Comparison of ENCODE assay signal across 2 cellular contexts in the genomic region with DNA sequence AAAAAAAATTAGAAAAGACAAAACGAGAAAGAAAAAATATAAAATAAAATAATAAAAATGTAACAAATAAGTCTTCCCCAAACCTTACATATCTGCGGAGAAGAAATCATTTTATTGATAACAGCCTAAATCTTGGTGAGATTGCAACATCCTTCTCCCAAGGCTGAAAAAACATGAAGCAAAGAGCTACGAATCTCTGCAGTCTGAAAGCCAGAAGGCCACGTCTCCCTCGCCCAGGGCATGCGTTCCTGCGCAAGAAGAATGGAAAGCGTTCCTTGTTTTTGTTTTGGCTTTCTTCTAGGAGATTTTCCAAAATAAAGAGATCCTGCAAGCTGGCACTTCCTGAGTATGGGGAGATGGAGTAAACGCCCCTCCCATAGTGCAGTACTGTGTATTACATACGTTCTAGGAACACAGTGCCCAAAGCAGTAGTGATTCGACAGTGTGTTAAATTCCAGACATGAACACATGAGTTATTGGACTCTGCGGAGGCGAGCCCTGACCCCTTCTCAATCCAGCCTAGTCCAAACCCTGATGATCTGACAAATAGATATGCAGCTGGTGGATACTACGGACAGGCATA.
TF ChIP-seq lines count a peak whose summit lies in the region.

No MANE protein-coding gene starts in this region.

TF ChIP-seq in K562, 482 proteins besides CTCF, POLR2A, EP300 and RAD21:
- TF ChIP-seq ZBTB7A (IDR thresholded peaks at IDR 0.05; ENCODE audit: borderline replicate concordance, control insufficient read depth, low read depth, low read length) = no peak
- no peak for TF ChIP-seq POLR3A (IDR thresholded peaks at IDR 0.05; ENCODE audit: borderline replicate concordance, extremely low read depth, insufficient read depth, insufficient read length)
- peak; percentile 50; the same call in 1 of the 2 replicates for TF ChIP-seq CEBPB (tag; IDR thresholded peaks at IDR 0.05)
- TF ChIP-seq, protein P1, sequence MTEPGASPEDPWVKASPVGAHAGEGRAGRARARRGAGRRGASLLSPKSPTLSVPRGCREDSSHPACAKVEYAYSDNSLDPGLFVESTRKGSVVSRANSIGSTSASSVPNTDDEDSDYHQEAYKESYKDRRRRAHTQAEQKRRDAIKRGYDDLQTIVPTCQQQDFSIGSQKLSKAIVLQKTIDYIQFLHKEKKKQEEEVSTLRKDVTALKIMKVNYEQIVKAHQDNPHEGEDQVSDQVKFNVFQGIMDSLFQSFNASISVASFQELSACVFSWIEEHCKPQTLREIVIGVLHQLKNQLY (CRISPR knock-in tag; conservative IDR thresholded peaks at IDR 0.05) = no peak
- TF ChIP-seq, protein P2, sequence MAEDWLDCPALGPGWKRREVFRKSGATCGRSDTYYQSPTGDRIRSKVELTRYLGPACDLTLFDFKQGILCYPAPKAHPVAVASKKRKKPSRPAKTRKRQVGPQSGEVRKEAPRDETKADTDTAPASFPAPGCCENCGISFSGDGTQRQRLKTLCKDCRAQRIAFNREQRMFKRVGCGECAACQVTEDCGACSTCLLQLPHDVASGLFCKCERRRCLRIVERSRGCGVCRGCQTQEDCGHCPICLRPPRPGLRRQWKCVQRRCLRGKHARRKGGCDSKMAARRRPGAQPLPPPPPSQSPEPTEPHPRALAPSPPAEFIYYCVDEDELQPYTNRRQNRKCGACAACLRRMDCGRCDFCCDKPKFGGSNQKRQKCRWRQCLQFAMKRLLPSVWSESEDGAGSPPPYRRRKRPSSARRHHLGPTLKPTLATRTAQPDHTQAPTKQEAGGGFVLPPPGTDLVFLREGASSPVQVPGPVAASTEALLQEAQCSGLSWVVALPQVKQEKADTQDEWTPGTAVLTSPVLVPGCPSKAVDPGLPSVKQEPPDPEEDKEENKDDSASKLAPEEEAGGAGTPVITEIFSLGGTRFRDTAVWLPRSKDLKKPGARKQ (CRISPR knock-in tag; IDR thresholded peaks at IDR 0.05) = no peak
- no peak for TF ChIP-seq ZNF408 (CRISPR knock-in tag; IDR thresholded peaks at IDR 0.05; ENCODE audit: low read depth)
- TF ChIP-seq, protein P3, sequence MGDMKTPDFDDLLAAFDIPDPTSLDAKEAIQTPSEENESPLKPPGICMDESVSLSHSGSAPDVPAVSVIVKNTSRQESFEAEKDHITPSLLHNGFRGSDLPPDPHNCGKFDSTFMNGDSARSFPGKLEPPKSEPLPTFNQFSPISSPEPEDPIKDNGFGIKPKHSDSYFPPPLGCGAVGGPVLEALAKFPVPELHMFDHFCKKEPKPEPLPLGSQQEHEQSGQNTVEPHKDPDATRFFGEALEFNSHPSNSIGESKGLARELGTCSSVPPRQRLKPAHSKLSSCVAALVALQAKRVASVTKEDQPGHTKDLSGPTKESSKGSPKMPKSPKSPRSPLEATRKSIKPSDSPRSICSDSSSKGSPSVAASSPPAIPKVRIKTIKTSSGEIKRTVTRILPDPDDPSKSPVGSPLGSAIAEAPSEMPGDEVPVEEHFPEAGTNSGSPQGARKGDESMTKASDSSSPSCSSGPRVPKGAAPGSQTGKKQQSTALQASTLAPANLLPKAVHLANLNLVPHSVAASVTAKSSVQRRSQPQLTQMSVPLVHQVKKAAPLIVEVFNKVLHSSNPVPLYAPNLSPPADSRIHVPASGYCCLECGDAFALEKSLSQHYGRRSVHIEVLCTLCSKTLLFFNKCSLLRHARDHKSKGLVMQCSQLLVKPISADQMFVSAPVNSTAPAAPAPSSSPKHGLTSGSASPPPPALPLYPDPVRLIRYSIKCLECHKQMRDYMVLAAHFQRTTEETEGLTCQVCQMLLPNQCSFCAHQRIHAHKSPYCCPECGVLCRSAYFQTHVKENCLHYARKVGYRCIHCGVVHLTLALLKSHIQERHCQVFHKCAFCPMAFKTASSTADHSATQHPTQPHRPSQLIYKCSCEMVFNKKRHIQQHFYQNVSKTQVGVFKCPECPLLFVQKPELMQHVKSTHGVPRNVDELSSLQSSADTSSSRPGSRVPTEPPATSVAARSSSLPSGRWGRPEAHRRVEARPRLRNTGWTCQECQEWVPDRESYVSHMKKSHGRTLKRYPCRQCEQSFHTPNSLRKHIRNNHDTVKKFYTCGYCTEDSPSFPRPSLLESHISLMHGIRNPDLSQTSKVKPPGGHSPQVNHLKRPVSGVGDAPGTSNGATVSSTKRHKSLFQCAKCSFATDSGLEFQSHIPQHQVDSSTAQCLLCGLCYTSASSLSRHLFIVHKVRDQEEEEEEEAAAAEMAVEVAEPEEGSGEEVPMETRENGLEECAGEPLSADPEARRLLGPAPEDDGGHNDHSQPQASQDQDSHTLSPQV (IDR thresholded peaks at IDR 0.05) = no peak

TF ChIP-seq in GM23338, 12 proteins besides CTCF, POLR2A, EP300 and RAD21:
- no peak for TF ChIP-seq NANOG (IDR thresholded peaks at IDR 0.05; ENCODE audit: borderline replicate concordance)
- TF ChIP-seq, protein P4, sequence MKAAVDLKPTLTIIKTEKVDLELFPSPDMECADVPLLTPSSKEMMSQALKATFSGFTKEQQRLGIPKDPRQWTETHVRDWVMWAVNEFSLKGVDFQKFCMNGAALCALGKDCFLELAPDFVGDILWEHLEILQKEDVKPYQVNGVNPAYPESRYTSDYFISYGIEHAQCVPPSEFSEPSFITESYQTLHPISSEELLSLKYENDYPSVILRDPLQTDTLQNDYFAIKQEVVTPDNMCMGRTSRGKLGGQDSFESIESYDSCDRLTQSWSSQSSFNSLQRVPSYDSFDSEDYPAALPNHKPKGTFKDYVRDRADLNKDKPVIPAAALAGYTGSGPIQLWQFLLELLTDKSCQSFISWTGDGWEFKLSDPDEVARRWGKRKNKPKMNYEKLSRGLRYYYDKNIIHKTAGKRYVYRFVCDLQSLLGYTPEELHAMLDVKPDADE (IDR thresholded peaks at IDR 0.05) = no peak
- TF ChIP-seq, protein P5, sequence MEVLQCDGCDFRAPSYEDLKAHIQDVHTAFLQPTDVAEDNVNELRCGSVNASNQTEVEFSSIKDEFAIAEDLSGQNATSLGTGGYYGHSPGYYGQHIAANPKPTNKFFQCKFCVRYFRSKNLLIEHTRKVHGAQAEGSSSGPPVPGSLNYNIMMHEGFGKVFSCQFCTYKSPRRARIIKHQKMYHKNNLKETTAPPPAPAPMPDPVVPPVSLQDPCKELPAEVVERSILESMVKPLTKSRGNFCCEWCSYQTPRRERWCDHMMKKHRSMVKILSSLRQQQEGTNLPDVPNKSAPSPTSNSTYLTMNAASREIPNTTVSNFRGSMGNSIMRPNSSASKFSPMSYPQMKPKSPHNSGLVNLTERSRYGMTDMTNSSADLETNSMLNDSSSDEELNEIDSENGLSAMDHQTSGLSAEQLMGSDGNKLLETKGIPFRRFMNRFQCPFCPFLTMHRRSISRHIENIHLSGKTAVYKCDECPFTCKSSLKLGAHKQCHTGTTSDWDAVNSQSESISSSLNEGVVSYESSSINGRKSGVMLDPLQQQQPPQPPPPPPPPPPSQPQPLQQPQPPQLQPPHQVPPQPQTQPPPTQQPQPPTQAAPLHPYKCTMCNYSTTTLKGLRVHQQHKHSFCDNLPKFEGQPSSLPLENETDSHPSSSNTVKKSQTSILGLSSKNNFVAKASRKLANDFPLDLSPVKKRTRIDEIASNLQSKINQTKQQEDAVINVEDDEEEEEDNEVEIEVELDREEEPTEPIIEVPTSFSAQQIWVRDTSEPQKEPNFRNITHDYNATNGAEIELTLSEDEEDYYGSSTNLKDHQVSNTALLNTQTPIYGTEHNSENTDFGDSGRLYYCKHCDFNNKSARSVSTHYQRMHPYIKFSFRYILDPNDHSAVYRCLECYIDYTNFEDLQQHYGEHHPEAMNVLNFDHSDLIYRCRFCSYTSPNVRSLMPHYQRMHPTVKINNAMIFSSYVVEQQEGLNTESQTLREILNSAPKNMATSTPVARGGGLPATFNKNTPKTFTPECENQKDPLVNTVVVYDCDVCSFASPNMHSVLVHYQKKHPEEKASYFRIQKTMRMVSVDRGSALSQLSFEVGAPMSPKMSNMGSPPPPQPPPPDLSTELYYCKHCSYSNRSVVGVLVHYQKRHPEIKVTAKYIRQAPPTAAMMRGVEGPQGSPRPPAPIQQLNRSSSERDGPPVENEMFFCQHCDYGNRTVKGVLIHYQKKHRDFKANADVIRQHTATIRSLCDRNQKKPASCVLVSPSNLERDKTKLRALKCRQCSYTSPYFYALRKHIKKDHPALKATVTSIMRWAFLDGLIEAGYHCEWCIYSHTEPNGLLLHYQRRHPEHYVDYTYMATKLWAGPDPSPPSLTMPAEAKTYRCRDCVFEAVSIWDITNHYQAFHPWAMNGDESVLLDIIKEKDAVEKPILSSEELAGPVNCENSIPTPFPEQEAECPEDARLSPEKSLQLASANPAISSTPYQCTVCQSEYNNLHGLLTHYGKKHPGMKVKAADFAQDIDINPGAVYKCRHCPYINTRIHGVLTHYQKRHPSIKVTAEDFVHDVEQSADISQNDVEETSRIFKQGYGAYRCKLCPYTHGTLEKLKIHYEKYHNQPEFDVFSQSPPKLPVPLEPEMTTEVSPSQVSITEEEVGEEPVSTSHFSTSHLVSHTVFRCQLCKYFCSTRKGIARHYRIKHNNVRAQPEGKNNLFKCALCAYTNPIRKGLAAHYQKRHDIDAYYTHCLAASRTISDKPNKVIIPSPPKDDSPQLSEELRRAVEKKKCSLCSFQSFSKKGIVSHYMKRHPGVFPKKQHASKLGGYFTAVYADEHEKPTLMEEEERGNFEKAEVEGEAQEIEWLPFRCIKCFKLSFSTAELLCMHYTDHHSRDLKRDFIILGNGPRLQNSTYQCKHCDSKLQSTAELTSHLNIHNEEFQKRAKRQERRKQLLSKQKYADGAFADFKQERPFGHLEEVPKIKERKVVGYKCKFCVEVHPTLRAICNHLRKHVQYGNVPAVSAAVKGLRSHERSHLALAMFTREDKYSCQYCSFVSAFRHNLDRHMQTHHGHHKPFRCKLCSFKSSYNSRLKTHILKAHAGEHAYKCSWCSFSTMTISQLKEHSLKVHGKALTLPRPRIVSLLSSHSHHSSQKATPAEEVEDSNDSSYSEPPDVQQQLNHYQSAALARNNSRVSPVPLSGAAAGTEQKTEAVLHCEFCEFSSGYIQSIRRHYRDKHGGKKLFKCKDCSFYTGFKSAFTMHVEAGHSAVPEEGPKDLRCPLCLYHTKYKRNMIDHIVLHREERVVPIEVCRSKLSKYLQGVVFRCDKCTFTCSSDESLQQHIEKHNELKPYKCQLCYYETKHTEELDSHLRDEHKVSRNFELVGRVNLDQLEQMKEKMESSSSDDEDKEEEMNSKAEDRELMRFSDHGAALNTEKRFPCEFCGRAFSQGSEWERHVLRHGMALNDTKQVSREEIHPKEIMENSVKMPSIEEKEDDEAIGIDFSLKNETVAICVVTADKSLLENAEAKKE (CRISPR knock-in tag; IDR thresholded peaks at IDR 0.05) = no peak
- no peak for TF ChIP-seq ZNF114 (CRISPR knock-in tag; IDR thresholded peaks at IDR 0.05)
- TF ChIP-seq POLR2AphosphoS5 (IDR thresholded peaks at IDR 0.05; ENCODE audit: low read depth) = no peak
- no peak for TF ChIP-seq STAT1 (IDR thresholded peaks at IDR 0.05; ENCODE audit: unreplicated experiment)
- TF ChIP-seq EZH2phosphoT487 (IDR thresholded peaks at IDR 0.05; ENCODE audit: unreplicated experiment) = no peak
